Comparison of ENCODE assay signal across 7 cellular contexts in genomic region chr17:48054238-48055185, GRCh38. TPM values are rescaled to one million over a fixed set of nuclear protein-coding genes. Genes with fewer than 3 reads are reported as not detected.
DNase-seq lines count a peak whose midpoint lies in the region; ATAC-seq and TF ChIP-seq lines count a peak whose summit lies in the region.

No MANE protein-coding gene starts in this region.

- TF ChIP-seq CTCF in HCT116 (IDR thresholded peaks at IDR 0.05 in 2 of 3, conservative IDR thresholded peaks at IDR 0.05 in 1 of 3; ENCODE audit: borderline replicate concordance in 1 of 3, insufficient read depth in 1 of 3, low read depth in 2 of 3, low read length in 2 of 3) (no peak), coronary artery (IDR thresholded peaks at IDR 0.05) (no peak), liver (IDR thresholded peaks at IDR 0.05; ENCODE audit: low read depth, low read length, missing input control) (no peak)

- H3K4me1 ChIP-seq in HCT116 (ENCODE audit: control insufficient read depth in 1 of 2, insufficient read depth in 2 of 2, low read length in 2 of 2), result peaks cover 19 to 23% of the 10 kb centered on the region in 2 experiments
- H3K4me1 ChIP-seq in liver (ENCODE audit: control insufficient read depth in 4 of 4, insufficient read depth in 4 of 4, low read length in 3 of 4), result peaks cover 37 to 73% (median 55%) of the 10 kb centered on the region in 4 donors

- H4K20me1 ChIP-seq in HCT116 (ENCODE audit: insufficient read depth), result no peaks in the 10 kb centered on the region; the same call in 1 of the 2 replicates

- H3K27ac Mint-ChIP-seq in naive thymus-derived CD8-positive, alpha-beta T cell, result peak overlapping the region in 2 of 10 donors; percentile 15 to 67

- TF ChIP-seq RAD21 in HCT116 (IDR thresholded peaks at IDR 0.05; ENCODE audit: low read depth) (no peak), liver (IDR thresholded peaks at IDR 0.05) (no peak)

- RAD21 ChIA-PET in HCT116 (lab: Charles Lee; ENCODE audit: low non-redundant PET in 1 of 2, low total read pairs in 2 of 2, uncharacterized antibody in 2 of 2, unreplicated experiment in 2 of 2), result no interaction called here

- no peak overlapping the region for H3K4me3 Mint-ChIP-seq in naive thymus-derived CD8-positive, alpha-beta T cell

- no peak overlapping the region for H2AFZ ChIP-seq in HCT116 (ENCODE audit: low read depth, low read length, poor library complexity, severe bottlenecking)

- no peaks in the 10 kb centered on the region for H3K9me2 ChIP-seq in HCT116 (ENCODE audit: insufficient read depth)

- H3K4me3 ChIP-seq in HCT116 (replicated peaks in 1 of 2; ENCODE audit: low read depth in 1 of 2, low read length in 2 of 2), result no peak overlapping the region
- H3K4me3 ChIP-seq in coronary artery, result peak overlapping the region; percentile 77
- no peak overlapping the region for H3K4me3 ChIP-seq in liver (ENCODE audit: low read depth in 1 of 3, low read length in 3 of 3)

- H3K4me1 Mint-ChIP-seq in naive thymus-derived CD8-positive, alpha-beta T cell, result peaks cover 28 to 59% (median 59%) of the 10 kb centered on the region in 4 donors

- TF ChIP-seq POLR2A in HCT116 (IDR thresholded peaks at IDR 0.05; ENCODE audit: borderline replicate concordance, extremely low read depth, insufficient read depth, insufficient read length), result no peak

- DNase-seq in HCT116 (ENCODE audit: low read depth, low spot score) (no peak), NCI-H69 (lab: John Stamatoyannopoulos, UW) (peak; percentile 99), coronary artery (ENCODE audit: low spot score) (no peak)
- DNase-seq in naive thymus-derived CD8-positive, alpha-beta T cell, result no peak

- peaks cover 5 to 80% (median 9%) of the 10 kb centered on the region in 3 donors for H3K36me3 Mint-ChIP-seq in naive thymus-derived CD8-positive, alpha-beta T cell

- no TSS peak for BruUV-seq in HCT116 (replicated peaks; lab: Mats Ljungman, UMichigan)

- no peaks in the 10 kb centered on the region for H3K9me3 Mint-ChIP-seq in naive thymus-derived CD8-positive, alpha-beta T cell

- CTCF ChIA-PET in HCT116 (lab: Charles Lee), result interaction anchor here (1.0 to 1.5 kb wide), 5 partner anchors 14 to 108 kb away, joined by 3 read pairs; no protein-coding TSS in a partner anchor

- POLR2A ChIA-PET in HCT116 (lab: Charles Lee), result interaction anchor here (1.1 to 1.4 kb wide), 4 partner anchors 10 to 25 kb away, joined by 3 to 7 read pairs (median 4); no protein-coding TSS in a partner anchor
- POLR2A ChIA-PET in naive thymus-derived CD8-positive, alpha-beta T cell (lab: Charles Lee), result interaction anchor here (0.6 kb wide), 1 partner anchor 23 kb away, joined by 3 read pairs; no protein-coding TSS in a partner anchor

- no peak overlapping the region for H3K27ac ChIP-seq in HCT116 (ENCODE audit: low read depth, low read length)
- H3K27ac ChIP-seq in coronary artery, result peak overlapping the region; percentile 97
- H3K27ac ChIP-seq in liver (ENCODE audit: low read depth in 1 of 2, low read length in 2 of 2), result peak overlapping the region; percentile 93 to 99
- peak overlapping the region; percentile 87 for H3K27ac ChIP-seq in temporal lobe (ENCODE audit: low read depth, low read length)

- intact Hi-C loops in HCT116 (cut with micrococcal nuclease), result no loop called here

- no peaks in the 10 kb centered on the region for H3K9me3 ChIP-seq in HCT116 (ENCODE audit: control insufficient read depth in 1 of 2, insufficient read depth in 1 of 2, low read depth in 1 of 2, low read length in 2 of 2)
- no peaks in the 10 kb centered on the region for H3K9me3 ChIP-seq in liver (ENCODE audit: control insufficient read depth in 4 of 4, low read length in 3 of 4)

- peaks cover 74% of the 10 kb centered on the region for H3K79me2 ChIP-seq in HCT116 (ENCODE audit: insufficient read depth, low read length)

- 46% methylated on average over 34 of the region's 34 CpGs for WGBS in liver

- peak; percentile 30; the same call in 1 of the 2 replicates for ATAC-seq in HCT116
- ATAC-seq in GM18867 (IDR thresholded peaks at IDR 0.05; ENCODE audit: unreplicated experiment), result no peak
- no peak for ATAC-seq in naive thymus-derived CD8-positive, alpha-beta T cell

- H3K9ac ChIP-seq in HCT116 (ENCODE audit: low read length) (no peak overlapping the region), liver (ENCODE audit: low read depth in 1 of 2, low read length in 2 of 2) (no peak overlapping the region)

- no peaks in the 10 kb centered on the region for H3K27me3 Mint-ChIP-seq in naive thymus-derived CD8-positive, alpha-beta T cell

- H3K27me3 ChIP-seq in HCT116 (ENCODE audit: insufficient read depth, low read length) (no peaks in the 10 kb centered on the region), liver (ENCODE audit: control insufficient read depth in 4 of 4, insufficient read depth in 4 of 4, low read length in 3 of 4) (no peaks in the 10 kb centered on the region)

- H3K4me2 ChIP-seq in HCT116 (ENCODE audit: low read length), result no peak overlapping the region

- peaks cover 43 to 73% of the 10 kb centered on the region in 2 experiments for H3K36me3 ChIP-seq in HCT116 (ENCODE audit: control insufficient read depth in 1 of 2, insufficient read depth in 2 of 2, low read length in 2 of 2)
- H3K36me3 ChIP-seq in liver (ENCODE audit: control insufficient read depth in 4 of 4, insufficient read depth in 3 of 4, low read depth in 1 of 4, low read length in 3 of 4), result peaks cover 9 to 33% (median 32%) of the 10 kb centered on the region in 4 donors

TF ChIP-seq in HCT116, 20 proteins besides CTCF, POLR2A, EP300 and RAD21 (continues in another document):
- TF ChIP-seq EZH2 (IDR thresholded peaks at IDR 0.05), result no peak

TF ChIP-seq in liver, 16 proteins besides CTCF, POLR2A, EP300 and RAD21:
- TF ChIP-seq MAX (IDR thresholded peaks at IDR 0.05), result no peak
- TF ChIP-seq RXRA (IDR thresholded peaks at IDR 0.05), result no peak
- TF ChIP-seq SP1 (IDR thresholded peaks at IDR 0.05), result peak; percentile 15
TF ChIP-seq in liver: peak in this region for 1.

RNA-seq across cellular contexts. Expression of gene NFE2L1, which starts 6.4 kb away (rescaled TPM):
- total RNA-seq in HCT116 (2021; ENCODE audit: unreplicated experiment) (135 TPM), liver (10 to 100 TPM; 37.5 to 79.5 TPM), temporal lobe (33.2 TPM)
- 157 and 172 TPM in 2 replicates for polyA plus RNA-seq in HCT116 (2012)
- polyA plus RNA-seq in liver, result 10 to 100 TPM; 14.3 to 77.7 TPM
- total RNA-seq in naive thymus-derived CD8-positive, alpha-beta T cell, result 10 to 100 TPM; 45.5 to 50.4 TPM
- 10 to 100 TPM in 1 of 3 donors, 1 to 10 TPM in 2; 5.0 to 14.2 (median 7.2) TPM for polyA plus RNA-seq in naive thymus-derived CD8-positive, alpha-beta T cell

RNA-seq across cellular contexts. Expression of gene COPZ2, which starts 16.9 kb away (rescaled TPM):
- total RNA-seq in HCT116 (2021; ENCODE audit: unreplicated experiment) (not detected), liver (10 to 100 TPM in 1 of 2 donors, 1 to 10 TPM in 1; 2.6 to 13.3 TPM), temporal lobe (2.0 TPM)
- 0.14 TPM in 1 of 2 replicates, not detected in the other for polyA plus RNA-seq in HCT116 (2012)
- 10 to 100 TPM; 22.4 to 38.1 TPM for polyA plus RNA-seq in liver
- 1 to 10 TPM; 1.2 to 2.4 TPM for total RNA-seq in naive thymus-derived CD8-positive, alpha-beta T cell
- polyA plus RNA-seq in naive thymus-derived CD8-positive, alpha-beta T cell, result 1 to 10 TPM in 2 of 3 donors, under 1 TPM in 1; 0.84 to 7.1 (median 1.6) TPM

RNA-seq across cellular contexts. Expression of gene CBX1, which starts 46.8 kb away (rescaled TPM):
- 136 TPM for total RNA-seq in HCT116 (2021; ENCODE audit: unreplicated experiment)
- 47.8 and 66.8 TPM in 2 replicates for polyA plus RNA-seq in HCT116 (2012)
- 10 to 100 TPM in 1 of 2 donors, 1 to 10 TPM in 1; 9.9 to 11.6 TPM for total RNA-seq in liver
- polyA plus RNA-seq in liver, result 1 to 10 TPM; 3.4 to 9.4 TPM
- 89.5 TPM for total RNA-seq in temporal lobe
- 10 to 100 TPM; 33.6 to 34.6 TPM for total RNA-seq in naive thymus-derived CD8-positive, alpha-beta T cell
- 10 to 100 TPM; 20.8 to 24.4 (median 24.3) TPM for polyA plus RNA-seq in naive thymus-derived CD8-positive, alpha-beta T cell

RNA-seq across cellular contexts. Expression of gene SNX11, which starts 53.1 kb away (rescaled TPM):
- total RNA-seq in HCT116 (2021; ENCODE audit: unreplicated experiment) (26.8 TPM), liver (10 to 100 TPM in 1 of 2 donors, 1 to 10 TPM in 1; 7.9 to 11.4 TPM), temporal lobe (11.1 TPM)
- polyA plus RNA-seq in HCT116 (2012), result 15.4 and 20.6 TPM in 2 replicates
- 1 to 10 TPM; 6.4 to 9.1 TPM for polyA plus RNA-seq in liver
- 10 to 100 TPM; 19.5 to 20.9 TPM for total RNA-seq in naive thymus-derived CD8-positive, alpha-beta T cell
- 10 to 100 TPM; 18.8 to 28.3 (median 25.6) TPM for polyA plus RNA-seq in naive thymus-derived CD8-positive, alpha-beta T cell
